In the genomic region with DNA sequence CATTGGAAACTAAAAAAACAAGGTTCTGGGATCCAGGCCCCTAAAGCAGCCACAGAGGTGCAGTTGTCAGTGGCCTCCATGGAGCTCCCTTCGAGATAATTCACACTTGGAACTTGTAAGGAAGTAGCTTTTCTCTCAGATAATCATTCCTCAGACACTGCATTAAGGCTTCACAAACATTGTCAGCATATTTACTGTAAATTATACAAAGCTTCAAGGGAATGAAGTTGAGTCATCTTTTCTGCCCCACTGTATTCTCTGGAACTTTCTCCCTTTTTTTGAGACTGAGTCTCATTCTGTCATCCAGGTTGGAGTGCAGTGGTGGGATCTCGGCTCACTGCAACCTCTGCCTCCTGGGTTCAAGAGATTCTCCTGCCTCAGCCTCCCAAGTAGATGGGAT, we compare ENCODE assay signal across 24 cellular contexts. TPM values are rescaled to one million over a fixed set of nuclear protein-coding genes. Genes with fewer than 3 reads are reported as not detected.
"Had no signal": no experiment of that assay in that cellular context is flagged by ENCODE, and none has a peak within 500 bp of the region (broad histone marks: within the 10 kb centered on the region; RNA-seq: fewer than 3 reads in every experiment).

No MANE protein-coding gene starts in this region.

- FAIRE-seq: endothelial cell of umbilical vein, islet of Langerhans had no signal

- H3K4me3 ChIP-seq: mucosa of descending colon, suprapubic skin, transverse colon, uterus had no signal

- H3K27ac Mint-ChIP-seq: activated CD4-positive, alpha-beta memory T cell treated with anti-CD3 and anti-CD28 coated beads for 36 hours; activated CD4-positive, alpha-beta T cell treated with anti-CD3 and anti-CD28 coated beads for 36 hours; activated naive CD4-positive, alpha-beta T cell treated with anti-CD3 and anti-CD28 coated beads, Interleukin-2, amount 50 U/mL, for 72 hours; activated T-helper 1 cell treated with anti-CD3 and anti-CD28 coated beads, Interleukin-12 subunit alpha, Interleukin-12 subunit beta, Interleukin-2, Interleukin-4 antibody, amounts not matched to agents 30 ng/mL and 10 ng/mL and 1 ng/mL, durations not matched to agents 14 hours and 24 hours and 36 hours had no signal

- H3K27ac ChIP-seq: brain microvascular endothelial cell, suprapubic skin, transverse colon, uterus had no signal

- H3K9me3 ChIP-seq: mucosa of descending colon, suprapubic skin, transverse colon, uterus had no signal

- H3K27me3 Mint-ChIP-seq: activated CD4-positive, alpha-beta memory T cell treated with anti-CD3 and anti-CD28 coated beads for 36 hours; activated CD4-positive, alpha-beta T cell treated with anti-CD3 and anti-CD28 coated beads for 36 hours; central memory CD8-positive, alpha-beta T cell; naive B cell; stimulated activated naive CD8-positive, alpha-beta T cell treated with anti-CD3 and anti-CD28 coated beads, Interleukin-15, amount 100 ng/mL, for 72 hours had no signal

- H3K9me3 Mint-ChIP-seq: activated CD4-positive, alpha-beta memory T cell treated with anti-CD3 and anti-CD28 coated beads for 36 hours; activated T-helper 1 cell treated with anti-CD3 and anti-CD28 coated beads, Interleukin-12 subunit alpha, Interleukin-12 subunit beta, Interleukin-2, Interleukin-4 antibody, amounts not matched to agents 30 ng/mL and 10 ng/mL and 1 ng/mL, durations not matched to agents 14 hours and 24 hours and 36 hours; central memory CD8-positive, alpha-beta T cell; stimulated activated naive CD8-positive, alpha-beta T cell treated with anti-CD3 and anti-CD28 coated beads, Interleukin-15, amount 100 ng/mL, for 72 hours had no signal

- ATAC-seq: activated CD4-positive, alpha-beta T cell treated with anti-CD3 and anti-CD28 coated beads for 36 hours; activated naive CD4-positive, alpha-beta T cell treated with anti-CD3 and anti-CD28 coated beads, Interleukin-2, amount 50 U/mL, for 72 hours; left lobe of liver; mucosa of descending colon; stimulated activated naive CD8-positive, alpha-beta T cell treated with anti-CD3 and anti-CD28 coated beads, Interleukin-15, amount 100 ng/mL, for 72 hours had no signal

- DNase-seq: activated CD4-positive, alpha-beta memory T cell treated with anti-CD3 and anti-CD28 coated beads for 36 hours; activated CD4-positive, alpha-beta T cell treated with anti-CD3 and anti-CD28 coated beads for 36 hours; activated gamma-delta T cell treated with Interleukin-2 at 50 U/mL for 16 hours; activated T-cell treated with anti-CD3 and anti-CD28 coated beads for 4 hours; brain microvascular endothelial cell; cortex of kidney; effector memory CD4-positive, alpha-beta T cell; mucosa of descending colon; naive B cell; retina; stimulated activated CD4-positive, alpha-beta T cell treated with anti-CD3 and anti-CD28 coated beads, Interleukin-12 subunit alpha, Interleukin-12 subunit beta, amount 100 ng/mL, for 4 hours; stimulated activated CD4-positive, alpha-beta T cell treated with anti-CD3 and anti-CD28 coated beads, Interleukin-1b, Interleukin-23, amount 100 ng/mL, for 48 hours; stimulated activated CD8-positive, alpha-beta memory T cell treated with anti-CD3 and anti-CD28 coated beads, Interleukin-4, amount 100 ng/mL, for 48 hours; stimulated activated naive CD8-positive, alpha-beta T cell treated with anti-CD3 and anti-CD28 coated beads, Interleukin-15, amount 100 ng/mL, for 72 hours; transverse colon; uterus had no signal

- H3K27me3 ChIP-seq: brain microvascular endothelial cell, suprapubic skin, transverse colon, uterus had no signal

- H3K36me3 ChIP-seq: uterus had no signal

- H3K4me3 Mint-ChIP-seq: activated CD4-positive, alpha-beta memory T cell treated with anti-CD3 and anti-CD28 coated beads for 36 hours; activated CD4-positive, alpha-beta T cell treated with anti-CD3 and anti-CD28 coated beads for 36 hours; activated T-helper 1 cell treated with anti-CD3 and anti-CD28 coated beads, Interleukin-12 subunit alpha, Interleukin-12 subunit beta, Interleukin-2, Interleukin-4 antibody, amounts not matched to agents 30 ng/mL and 10 ng/mL and 1 ng/mL, durations not matched to agents 14 hours and 24 hours and 36 hours; central memory CD8-positive, alpha-beta T cell; naive B cell; neural crest cell; stimulated activated naive CD8-positive, alpha-beta T cell treated with anti-CD3 and anti-CD28 coated beads, Interleukin-15, amount 100 ng/mL, for 72 hours had no signal

RNA-seq across cellular contexts. Expression of a gene that starts 40.5 kb away (rescaled TPM):
- total RNA-seq: neural crest cell had no signal
